ENCODE assay signal across 15 cellular contexts in the genomic region with DNA sequence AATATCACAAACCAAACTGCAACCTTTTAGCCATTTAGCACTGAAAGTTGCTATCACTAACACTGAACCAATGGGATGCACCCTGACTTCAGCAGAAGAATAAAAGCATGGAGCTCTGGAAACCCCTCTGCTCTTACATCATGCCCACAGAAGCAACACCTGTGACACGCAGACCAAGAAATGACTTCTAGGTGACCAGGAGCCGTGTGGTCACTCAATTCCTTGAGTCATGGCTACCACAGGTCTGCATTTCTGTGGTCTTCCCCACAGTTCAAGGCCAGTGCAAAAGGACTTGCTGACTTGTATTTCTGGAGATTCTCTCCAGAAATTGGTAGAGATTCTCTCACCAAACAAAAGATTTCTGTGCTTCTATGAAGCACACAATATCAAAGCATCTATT. TPM values are rescaled to one million over a fixed set of nuclear protein-coding genes. Genes with fewer than 3 reads are reported as not detected.
DNase-seq lines count a peak whose midpoint lies in the region; ATAC-seq, FAIRE-seq and TF ChIP-seq lines count a peak whose summit lies in the region.
"Had no signal": no experiment of that assay in that cellular context is flagged by ENCODE, and none has a peak within 500 bp of the region (broad histone marks: within the 10 kb centered on the region; RNA-seq: fewer than 3 reads in every experiment).

No MANE protein-coding gene starts in this region.

- no peak for FAIRE-seq in A549 (lab: Jason Lieb, UNC)
- no peak for FAIRE-seq in GM12878 (lab: Jason Lieb, UNC)

- in situ Hi-C loops in GM12878 (cut with MboI): no loop called here

- no peak for TF ChIP-seq RAD21 in A549 (conservative IDR thresholded peaks at IDR 0.05 in 1 of 2, IDR thresholded peaks at IDR 0.05 in 1 of 2)
- no peak for TF ChIP-seq RAD21 in GM12878 (IDR thresholded peaks at IDR 0.05; ENCODE audit: insufficient read depth, low read depth, low read length)

- H3K27me3 ChIP-seq in GM12878 (replicated peaks in 1 of 2; ENCODE audit: control insufficient read depth in 2 of 2, insufficient read depth in 2 of 2, low read length in 1 of 2): no peaks in the 10 kb centered on the region; a peak in 1 of 4 replicates

- H3K36me3 Mint-ChIP-seq in T-cell: no peaks in the 10 kb centered on the region

- H3K9me3 ChIP-seq in A549 (no peaks in the 10 kb centered on the region), GM12878 (replicated peaks; ENCODE audit: control insufficient read depth, insufficient read depth, low read length) (no peaks in the 10 kb centered on the region)

- no peaks in the 10 kb centered on the region for H3K36me3 ChIP-seq in GM12878 (ENCODE audit: control insufficient read depth in 2 of 2, insufficient read depth in 2 of 2, low read length in 1 of 2)

- no TSS peak for BruUV-seq in GM12878 (replicated peaks; lab: Mats Ljungman, UMichigan)

- H3K79me2 ChIP-seq in GM12878 (ENCODE audit: control insufficient read depth, insufficient read depth, low read length): no peaks in the 10 kb centered on the region

- SMC1A ChIA-PET in GM12878 (lab: Charles Lee; ENCODE audit: uncharacterized antibody, unreplicated experiment): interaction anchor here (1.0 kb wide), 1 partner anchor 15 kb away, joined by 3 read pairs; no protein-coding TSS in a partner anchor

- DNase-seq in A549 (ENCODE audit: low read depth in 1 of 2, low spot score in 1 of 2): peak in 1 of 2 experiments; percentile 46
- peak; percentile 38 for DNase-seq in HT1080 (ENCODE audit: low read depth)
- DNase-seq in GM12878 (ENCODE audit: low read depth, low spot score): no peak
- peak; percentile 87 for DNase-seq in kidney tubule cell (ENCODE audit: low spot score)
- DNase-seq in putamen (ENCODE audit: low spot score): no peak
- no peak for DNase-seq in NK-92 treated with Interleukin-12 subunit alpha and Interleukin-12 subunit beta, amount 100 ng/mL, for 24 hours (lab: John Stamatoyannopoulos, UW)
- no peak for DNase-seq in T-cell
- no peak for DNase-seq in islet precursor cell
- DNase-seq: DMS 273 treated with DMSO at 0.1 percent for 48 hours, H9, IMR-90, NCI-H1930, RPMI8226, SIG-M5 had no signal

- peak overlapping the region; percentile 88 for H3K4me2 ChIP-seq in A549
- no peak overlapping the region for H3K4me2 ChIP-seq in GM12878 (ENCODE audit: control insufficient read depth, insufficient read depth)

- H3K4me3 Mint-ChIP-seq in T-cell: no peak overlapping the region
- H3K4me3 Mint-ChIP-seq: H9 had no signal

- ATAC-seq in A549: no peak
- no peak for ATAC-seq in GM12878
- no peak for ATAC-seq in T-cell (replicated peaks in 1 of 4)

- H3K27ac ChIP-seq in A549 (peak overlapping the region; percentile 82 to 83), GM12878 (ENCODE audit: control insufficient read depth, insufficient read depth) (no peak overlapping the region)
- H3K27ac ChIP-seq: C4-2B had no signal

- peaks cover 98% of the 10 kb centered on the region for H3K4me1 ChIP-seq in A549
- H3K4me1 ChIP-seq in GM12878 (ENCODE audit: control insufficient read depth, insufficient read depth, low read length): peaks cover 18% of the 10 kb centered on the region

- H3K4me1 Mint-ChIP-seq in T-cell: peaks cover 9 to 21% (median 12%) of the 10 kb centered on the region in 3 donors

- TF ChIP-seq EP300 in A549 (IDR thresholded peaks at IDR 0.05) (no peak), GM12878 (IDR thresholded peaks at IDR 0.05; ENCODE audit: borderline replicate concordance in 1 of 2, control insufficient read depth in 1 of 2, low read depth in 2 of 2, low read length in 2 of 2) (no peak)

- H3K27me3 Mint-ChIP-seq in T-cell: peaks cover 33 to 40% of the 10 kb centered on the region in 2 donors

- no peak overlapping the region for H3K9ac ChIP-seq in GM12878 (ENCODE audit: control insufficient read depth, insufficient read depth, low read length)

- POLR2A ChIA-PET in A549 (lab: Yijun Ruan, JAX) (no interaction called here), GM12878 (lab: Charles Lee) (no interaction called here), T-cell (lab: Charles Lee) (no interaction called here)

- no peak for TF ChIP-seq CTCF in A549 (IDR thresholded peaks at IDR 0.05)
- TF ChIP-seq CTCF in GM12878 (IDR thresholded peaks at IDR 0.05 in 2 of 3, conservative IDR thresholded peaks at IDR 0.05 in 1 of 3; ENCODE audit: control insufficient read depth in 2 of 3, extremely low read depth in 1 of 3, insufficient read depth in 1 of 3, low read depth in 3 of 3, low read length in 3 of 3): no peak

- H2AFZ ChIP-seq in GM12878 (ENCODE audit: control insufficient read depth, low read depth, low read length): no peak overlapping the region

- H3K4me3 ChIP-seq in A549: no peak overlapping the region
- H3K4me3 ChIP-seq in GM12878: no peak overlapping the region

- peaks cover 0 to 7% (median 4%) of the 10 kb centered on the region in 3 donors for H3K9me3 Mint-ChIP-seq in T-cell
- H3K9me3 Mint-ChIP-seq: H9 had no signal

- TF ChIP-seq POLR2A in A549 (IDR thresholded peaks at IDR 0.05; ENCODE audit: low read length) (no peak), GM12878 (IDR thresholded peaks at IDR 0.05; ENCODE audit: low read depth, low read length) (no peak)

- intact Hi-C loops in GM12878 (cut with micrococcal nuclease; ENCODE audit: unreplicated experiment): no loop called here

- CTCF ChIA-PET in A549 (lab: Yijun Ruan, JAX) (interaction anchor here (1.0 kb wide), 1 partner anchor 35 kb away, joined by 3 read pairs; no protein-coding TSS in a partner anchor), GM12878 (lab: Yijun Ruan, JAX) (interaction anchor here (0.6 to 0.8 kb wide), 2 partner anchors 13 to 176 kb away, joined by 3 read pairs; no protein-coding TSS in a partner anchor), T-cell (lab: Charles Lee) (no interaction called here)

- H3K27ac Mint-ChIP-seq in T-cell: no peak overlapping the region
- H3K27ac Mint-ChIP-seq: H9 had no signal

- WGBS in A549 (ENCODE audit: missing lambda C conversion rate): 47% methylated on average over 2 of the region's 2 CpGs
- WGBS in GM12878 (ENCODE audit: insufficient coverage, insufficient replicate concordance, low lambda C conversion rate, missing lambda C conversion rate): 28% methylated on average over 2 of the region's 2 CpGs

- RAD21 ChIA-PET in GM12878 (lab: Charles Lee; ENCODE audit: unreplicated experiment): no interaction called here

- H4K20me1 ChIP-seq in GM12878 (ENCODE audit: control insufficient read depth, insufficient read depth): no peaks in the 10 kb centered on the region

TF ChIP-seq in A549, 52 proteins besides CTCF, POLR2A, EP300 and RAD21 (continues in another document):
- TF ChIP-seq ZFP36 (IDR thresholded peaks at IDR 0.05; ENCODE audit: borderline replicate concordance, partially characterized antibody): no peak
- TF ChIP-seq KDM1A (IDR thresholded peaks at IDR 0.05; ENCODE audit: low read depth): no peak
- TF ChIP-seq CEBPB (IDR thresholded peaks at IDR 0.05): no peak

TF ChIP-seq in GM12878, 131 proteins besides CTCF, POLR2A, EP300 and RAD21:
- TF ChIP-seq RUNX3 (IDR thresholded peaks at IDR 0.05; ENCODE audit: low read length) (peak; percentile 32; the same call in 1 of the 2 replicates), CEBPB (IDR thresholded peaks at IDR 0.05; ENCODE audit: borderline replicate concordance in 1 of 2, low read depth in 2 of 2, low read length in 2 of 2) (no peak)
TF ChIP-seq in GM12878: peak in this region for 1.

RNA-seq across cellular contexts. Expression of gene NRCAM, which starts 38.3 kb away (rescaled TPM):
- polyA plus RNA-seq in A549 (2011; rRNA removed) (189 and 210 TPM in 2 replicates), A549 (2017; fragmentation: RNase III; extraction: RNeasy Plus Mini Kit Qiagen cat#74134 plus additional on column Dnase treatment) (123 to 134 TPM (median 129 TPM) in 3 replicates), GM12878 (2011; rRNA removed) (2.0 and 3.0 TPM in 2 replicates), GM12878 (2014; fragmentation: Illumina TruSeq; extraction: Trizol) (1.4 and 2.6 TPM in 2 replicates), GM12878 (2014; fragmentation: Nextera tagmentation; extraction: Ambion mirVana) (under 1 TPM; 0.32 to 0.49 TPM), GM12878 (2014; rRNA removed) (0.59 and 0.75 TPM in 2 replicates), GM12878 (2016; fragmentation: Nextera tagmentation; extraction: Ambion mirVana) (under 1 TPM; 0.30 to 0.92 TPM)
- polyA plus RNA-seq in A549 (2012; cell fraction: cytosol; rRNA removed): 35.0 and 38.0 TPM in 2 replicates
- polyA plus RNA-seq in A549 (2012; cell fraction: nucleus; rRNA removed): 41.3 and 67.1 TPM in 2 replicates
- 198 and 200 TPM in 2 replicates for polyA minus RNA-seq in A549 (2011; rRNA and poly(A)+ RNA removed)
- 8.1 and 14.6 TPM in 2 replicates for total RNA-seq in HT1080 (2014; rRNA removed; shearing (Covaris generic))
- polyA plus RNA-seq in HT1080 (2015; cell fraction: cytosol; rRNA removed): 0.85 and 1.2 TPM in 2 replicates
- polyA plus RNA-seq in HT1080 (2015; cell fraction: nucleus; rRNA removed): 1.7 and 2.2 TPM in 2 replicates
- 19.5 and 22.2 TPM in 2 replicates for total RNA-seq in GM12878 (2013; cell fraction: nucleolus; rRNA removed)
- total RNA-seq in GM12878 (2014; rRNA removed) (0.98 and 1.2 TPM in 2 replicates), GM12878 (2014; rRNA removed; fragmentation: Illumina TruSeq; extraction: Trizol) (1.1 and 1.6 TPM in 2 replicates), GM12878 (2021) (1.4 and 1.7 TPM in 2 replicates), T-cell (10 to 100 TPM in 1 of 5 donors, 1 to 10 TPM in 4; 3.1 to 10.7 (median 5.0) TPM)
- polyA plus RNA-seq in GM12878 (2011; ENCODE audit: low read depth): 1.0 TPM
- 0.75 and 1.2 TPM in 2 replicates for polyA plus RNA-seq in GM12878 (2011; cell fraction: cytosol; rRNA removed)
- polyA plus RNA-seq in GM12878 (2011; cell fraction: nucleus; rRNA removed): 2.1 and 3.4 TPM in 2 replicates
- polyA plus RNA-seq in GM12878 (2012): 0.93 and 1.5 TPM in 2 replicates
- 2.8 and 3.2 TPM in 2 replicates for polyA minus RNA-seq in GM12878 (2011; rRNA and poly(A)+ RNA removed)
- polyA minus RNA-seq in GM12878 (2011; cell fraction: cytosol; rRNA and poly(A)+ RNA removed): 0.52 and 1.6 TPM in 2 replicates
- 3.1 and 3.4 TPM in 2 replicates for polyA minus RNA-seq in GM12878 (2011; cell fraction: nucleus; rRNA and poly(A)+ RNA removed)

Comparison
In these comparisons a context has a peak if more than half of its experiments do, and no peak if none do; other contexts are left out.
1. DNase-seq: peak in HT1080 (single experiment) and kidney tubule cell (single experiment); none in GM12878 (single experiment), putamen (single experiment), NK-92 treated with Interleukin-12 subunit alpha and Interleukin-12 subunit beta, amount 100 ng/mL, for 24 hours (single experiment), T-cell (0 of 34) and islet precursor cell (single experiment).
2. CTCF ChIA-PET loops: an anchor here in A549 (1.0 kb wide) and GM12878 (0.6 to 0.8 kb wide); none called in T-cell.